Comparison of ENCODE assay signal across 39 cellular contexts in genomic region chr12:114434341-114434740, GRCh38. TPM values are rescaled to one million over a fixed set of nuclear protein-coding genes. Genes with fewer than 3 reads are reported as not detected.
"Had no signal": no experiment of that assay in that cellular context is flagged by ENCODE, and none has a peak within 500 bp of the region (broad histone marks: within the 10 kb centered on the region; RNA-seq: fewer than 3 reads in every experiment).

No MANE protein-coding gene starts in this region.

- H3K4me3 ChIP-seq: MG63 had no signal

- H3K36me3 ChIP-seq: MG63 had no signal

- H3K27ac ChIP-seq: KMS-11 had no signal

- H3K4me2 ChIP-seq: KMS-11 had no signal

- H3K9me3 ChIP-seq: MG63 had no signal

- H3K9ac ChIP-seq: KMS-11 had no signal

- DNase-seq: Karpas-422, Kasumi-1, MG63, MM.1S, MV-4-11, NCI-H1048, NCI-H1092, NCI-H1092 treated with DMSO at 0.1 percent for 48 hours, NCI-H1105, NCI-H1105 treated with DMSO at 0.1 percent for 48 hours, NCI-H1417, NCI-H1417 treated with DMSO at 0.1 percent for 48 hours, NCI-H1436, NCI-H1436 treated with DMSO at 0.1 percent for 48 hours, NCI-H146, NCI-H1694, NCI-H1694 treated with DMSO at 0.1 percent for 48 hours, NCI-H187, NCI-H187 treated with DMSO at 0.1 percent for 48 hours, NCI-H1930, NCI-H2029, NCI-H2029 treated with DMSO at 0.1 percent for 48 hours, NCI-H2081, NCI-H2081 treated with DMSO at 0.1 percent for 48 hours, NCI-H2107, NCI-H2171, NCI-H2171 treated with DMSO at 0.1 percent for 48 hours, NCI-H2227 treated with DMSO at 0.1 percent for 48 hours, NCI-H226, NCI-H345, NCI-H446, NCI-H446 treated with DMSO at 0.1 percent for 48 hours, NCI-H510A, NCI-H510A treated with DMSO at 0.1 percent for 48 hours had no signal

- H3K27me3 ChIP-seq: MG63 had no signal

RNA-seq across cellular contexts. Expression of gene TBX5, which starts 28.4 kb away (rescaled TPM):
- total RNA-seq: LHCN-M2, M059J, MCF 10A, NCI-H460 had no signal
